In genomic region chr1:173476664-173477285, GRCh38 we compare ENCODE assay signal across 8 cellular contexts. TPM values are rescaled to one million over a fixed set of nuclear protein-coding genes. Genes with fewer than 3 reads are reported as not detected.
DNase-seq lines count a peak whose midpoint lies in the region; ATAC-seq and TF ChIP-seq lines count a peak whose summit lies in the region.

No MANE protein-coding gene starts in this region.

- H3K27ac ChIP-seq in H9 (ENCODE audit: insufficient read length, low read depth, low read length): no peak overlapping the region
- peak overlapping the region; percentile 79 for H3K27ac ChIP-seq in RWPE2 (ENCODE audit: poor library complexity, severe bottlenecking)

- H3K4me1 ChIP-seq in H9 (ENCODE audit: insufficient read depth, low read length): no peaks in the 10 kb centered on the region; the same call in 1 of the 2 replicates
- H3K4me1 ChIP-seq in RWPE2 (ENCODE audit: insufficient read depth, poor library complexity, severe bottlenecking): peaks cover 34% of the 10 kb centered on the region

- no peaks in the 10 kb centered on the region for H3K79me1 ChIP-seq in H9 (ENCODE audit: insufficient read depth, low read depth, low read length, poor library complexity, severe bottlenecking)

- H3K4me3 Mint-ChIP-seq in H9 (peak overlapping the region; percentile 94 to 98), neural crest cell (peak overlapping the region; percentile 91)

- H3K9me3 ChIP-seq in H9 (ENCODE audit: control insufficient read depth, low read depth, low read length) (peaks cover 1% of the 10 kb centered on the region), RWPE2 (ENCODE audit: severe bottlenecking) (no peaks in the 10 kb centered on the region)

- H3K27me3 ChIP-seq in H9 (ENCODE audit: insufficient read depth, low read length): no peaks in the 10 kb centered on the region
- H3K27me3 ChIP-seq in RWPE2 (ENCODE audit: insufficient read depth, poor library complexity, severe bottlenecking): no peaks in the 10 kb centered on the region

- H3K23ac ChIP-seq in H9 (ENCODE audit: insufficient read length, low read depth, low read length): no peak overlapping the region

- H3K36me3 Mint-ChIP-seq in H9 (ENCODE audit: insufficient read depth in 1 of 3, low read depth in 3 of 3) (peaks cover 39 to 58% (median 44%) of the 10 kb centered on the region in 3 experiments), neural crest cell (ENCODE audit: low read depth) (peaks cover 13% of the 10 kb centered on the region)

- H4K91ac ChIP-seq in H9 (ENCODE audit: insufficient read length, low read depth, low read length): no peak overlapping the region

- H3K36me3 ChIP-seq in RWPE2 (ENCODE audit: low read depth): peaks cover 36% of the 10 kb centered on the region

- H2BK12ac ChIP-seq in H9 (ENCODE audit: insufficient read length, low read depth, low read length): no peak overlapping the region

- H2AFZ ChIP-seq in H9 (ENCODE audit: low read length): no peak overlapping the region

- peak overlapping the region; percentile 90 for H3K14ac ChIP-seq in H9 (ENCODE audit: insufficient read depth, low read length)

- H3K18ac ChIP-seq in H9 (ENCODE audit: insufficient read length, low read depth, low read length): no peak overlapping the region

- peak; percentile 96 for DNase-seq in G401 (ENCODE audit: low spot score)
- peak; percentile 96 for DNase-seq in H9
- DNase-seq in M059J (ENCODE audit: low read depth): peak; percentile 96
- peak; percentile 88 for DNase-seq in RWPE2 (ENCODE audit: low spot score)
- peak; percentile 79 for DNase-seq in activated effector memory CD4-positive, alpha-beta T cell treated with Interleukin-2 at 50 U/mL for 16 hours
- DNase-seq in foreskin fibroblast: peak; percentile 84 to 94
- peak; percentile 71 for DNase-seq in neural crest cell (ENCODE audit: low read depth, low spot score)
- DNase-seq in stromal cell of bone marrow (ENCODE audit: low read depth): peak; percentile 69

- H4K20me1 ChIP-seq in H9 (ENCODE audit: control insufficient read depth, insufficient read depth, insufficient read length): no peaks in the 10 kb centered on the region

- H4K5ac ChIP-seq in H9 (ENCODE audit: insufficient read length, low read depth, low read length): peak overlapping the region; percentile 76

- no peak overlapping the region for H4K8ac ChIP-seq in H9 (replicated peaks; ENCODE audit: insufficient read length, low read depth, low read length)

- peak overlapping the region; percentile 59 for H3K4me3 ChIP-seq in RWPE2 (ENCODE audit: severe bottlenecking)
- peak overlapping the region; percentile 78 to 86 for H3K4me3 ChIP-seq in foreskin fibroblast (ENCODE audit: low read depth in 1 of 2, low read length in 2 of 2)

- WGBS in H9 (ENCODE audit: extremely low coverage, insufficient read length, low lambda C conversion rate): no CpG with 5 or more reads among the region's 62 CpGs

- H3K27ac Mint-ChIP-seq in H9: peak overlapping the region in 2 of 3 experiments; percentile 90 to 94; a peak in 3 of 7 replicates
- peak overlapping the region; percentile 94 for H3K27ac Mint-ChIP-seq in neural crest cell (ENCODE audit: unreplicated experiment)

- H2BK120ac ChIP-seq in H9 (ENCODE audit: low read depth, low read length, poor library complexity, severe bottlenecking): no peak overlapping the region

- H3K9ac ChIP-seq in H9 (ENCODE audit: extremely low read depth, insufficient read length, low read length): peak overlapping the region; percentile 60

- H3K23me2 ChIP-seq in H9 (ENCODE audit: insufficient read length, low read depth, low read length, poor library complexity, severe bottlenecking): peaks cover 18% of the 10 kb centered on the region

- ATAC-seq in RWPE2 (ENCODE audit: low read depth): peak; percentile 65

- no peaks in the 10 kb centered on the region for H3K27me3 Mint-ChIP-seq in H9 (ENCODE audit: low read depth)
- H3K27me3 Mint-ChIP-seq in neural crest cell (ENCODE audit: low read depth): no peaks in the 10 kb centered on the region

- no peak overlapping the region for H2BK15ac ChIP-seq in H9 (ENCODE audit: low read depth, low read length)

- H3K56ac ChIP-seq in H9 (ENCODE audit: insufficient read length, low read depth, low read length): no peak overlapping the region

- H3K4ac ChIP-seq in H9 (ENCODE audit: low read depth, low read length): no peak overlapping the region

- in situ Hi-C loops in G401 (cut with HindIII; ENCODE audit: low sequenced_read_pairs): no loop called here

- H3K9me3 Mint-ChIP-seq in H9 (peaks cover 7 to 8% of the 10 kb centered on the region in 2 experiments), neural crest cell (peaks cover 5% of the 10 kb centered on the region)

- TF ChIP-seq CTCF in H9 (conservative IDR thresholded peaks at IDR 0.05) (no peak), RWPE2 (IDR thresholded peaks at IDR 0.05; ENCODE audit: poor library complexity, severe bottlenecking) (no peak), foreskin fibroblast (IDR thresholded peaks at IDR 0.05; ENCODE audit: low read depth, low read length) (no peak), neural crest cell (conservative IDR thresholded peaks at IDR 0.05) (peak; percentile 0)

- peaks cover 25% of the 10 kb centered on the region; the same call in 1 of the 2 replicates for H3K79me2 ChIP-seq in H9 (ENCODE audit: insufficient read depth, low read length)

- no peak overlapping the region for H2BK5ac ChIP-seq in H9 (ENCODE audit: insufficient read length, low read length)

- H3K4me1 Mint-ChIP-seq in H9 (peaks cover 34 to 46% of the 10 kb centered on the region in 2 experiments), neural crest cell (peaks cover 36% of the 10 kb centered on the region)

- no peak overlapping the region for H2AK5ac ChIP-seq in H9 (ENCODE audit: insufficient read length, low read length)

- no peak overlapping the region for H3T11ph ChIP-seq in H9 (ENCODE audit: low read length)

- H2BK20ac ChIP-seq in H9 (ENCODE audit: low read depth, low read length, poor library complexity, severe bottlenecking): no peak overlapping the region

- H3K4me2 ChIP-seq in H9 (ENCODE audit: insufficient read depth, insufficient read length, low read length): peak overlapping the region; percentile 97

RNA-seq across cellular contexts. Expression of gene PRDX6, which starts 0.4 kb away (rescaled TPM):
- total RNA-seq in G401 (2014; rRNA removed; shearing (Covaris generic)): 273 and 329 TPM in 2 replicates
- total RNA-seq in H9 (2021) (533 and 541 TPM in 2 replicates), neural crest cell (230 and 234 TPM in 2 replicates)
- 595 and 661 TPM in 2 replicates for total RNA-seq in M059J (2014; rRNA removed; shearing (Covaris generic))
